ENCODE assay signal across 15 cellular contexts in the genomic region with DNA sequence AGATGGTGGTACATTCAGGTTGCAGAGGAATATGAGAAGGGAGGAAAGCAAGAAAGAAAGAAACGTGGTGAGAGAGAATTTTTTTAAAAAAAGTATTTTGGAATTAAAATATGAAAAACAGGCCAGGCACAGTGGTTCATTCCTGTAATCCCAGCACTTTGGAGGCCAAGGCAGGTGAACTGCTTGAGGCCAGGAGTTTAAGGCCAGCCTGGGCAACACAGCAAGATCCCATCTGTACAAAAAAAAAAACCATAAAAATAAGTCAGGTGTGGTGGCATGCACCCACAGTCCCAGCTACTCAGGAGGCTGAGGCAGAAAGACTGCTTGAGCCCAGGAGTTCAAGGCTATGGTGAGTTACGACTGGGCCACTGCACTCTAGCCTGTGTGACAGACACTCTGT.
"Had no signal": no experiment of that assay in that cellular context is flagged by ENCODE, and none has a peak within 500 bp of the region (broad histone marks: within the 10 kb centered on the region; RNA-seq: fewer than 3 reads in every experiment).

No MANE protein-coding gene starts in this region.

- H3K27ac ChIP-seq: neutrophil, parathyroid adenoma, VCaP had no signal

- ATAC-seq: activated T-helper 17 cell treated with anti-CD3 and anti-CD28 coated beads, Interleukin-2, amount 50 U/mL, for 72 hours; SK-N-SH treated with all-trans-retinoic acid at 6 μM for 48 hours had no signal

- DNase-seq: activated CD4-positive, alpha-beta T cell treated with anti-CD3 and anti-CD28 coated beads, Interleukin-2, amount 50 U/mL, for 48 hours; activated naive CD4-positive, alpha-beta T cell treated with Interleukin-2 at 50 U/mL for 16 hours; erythroblast; hippocampal formation; stimulated activated CD4-positive, alpha-beta T cell treated with anti-CD3 and anti-CD28 coated beads, Interleukin-15, amount 100 ng/mL, for 24 hours; stimulated activated CD4-positive, alpha-beta T cell treated with anti-CD3 and anti-CD28 coated beads, Interleukin-4, amount 100 ng/mL, for 24 hours; stimulated activated naive CD4-positive, alpha-beta T cell had no signal

- H3K36me3 ChIP-seq: neutrophil, suprapubic skin had no signal

- FAIRE-seq: astrocyte had no signal

- H3K27me3 ChIP-seq: suprapubic skin had no signal

- H3K9me3 ChIP-seq: neutrophil, suprapubic skin had no signal

- H2AFZ ChIP-seq: parathyroid adenoma had no signal

- H3K9ac ChIP-seq: parathyroid adenoma had no signal

- H3K4me3 ChIP-seq: skin epidermis, suprapubic skin had no signal
